In the genomic region with DNA sequence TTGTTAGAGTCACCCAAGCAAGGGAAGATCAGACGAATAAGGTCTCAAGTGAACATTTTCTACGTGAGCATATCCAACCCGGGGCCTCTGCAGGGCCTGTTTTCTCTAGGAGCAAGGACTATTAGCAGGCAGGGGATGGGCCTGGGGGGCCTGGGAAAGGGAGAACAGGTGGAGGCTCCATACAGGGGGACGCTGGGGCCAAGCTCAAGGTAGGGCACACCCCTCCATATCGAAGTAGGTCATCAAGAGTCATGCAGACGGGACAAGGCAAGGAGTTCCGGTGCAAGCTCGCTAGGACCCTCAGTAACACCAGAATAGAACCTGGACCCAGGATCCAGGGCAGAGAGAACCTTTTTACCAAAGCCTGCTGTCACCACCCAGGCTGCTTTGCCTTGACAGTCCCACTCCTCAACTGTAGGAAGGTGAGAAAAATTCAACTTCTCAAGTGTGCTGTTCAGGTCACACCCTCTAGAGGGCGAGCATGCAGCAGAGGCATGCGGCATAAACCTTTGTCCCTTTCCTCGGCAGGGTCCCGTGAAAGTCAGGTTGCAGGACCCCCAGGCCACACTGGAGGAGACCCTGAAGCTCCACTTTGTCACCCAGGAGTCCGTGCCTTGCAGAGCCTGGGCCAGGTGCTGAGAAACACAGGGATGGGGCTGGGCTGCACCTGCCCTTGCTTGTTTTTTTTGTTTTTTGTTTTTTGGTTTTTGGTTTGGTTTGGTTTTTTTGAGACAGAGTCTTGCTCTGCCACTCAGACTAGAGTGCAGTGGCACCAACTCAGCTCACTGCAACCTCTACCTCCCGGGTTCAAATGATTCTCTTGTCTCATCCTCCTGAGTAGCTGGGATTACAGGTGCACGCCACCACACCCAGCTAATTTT, we compare ENCODE assay signal across 8 cellular contexts. TPM values are rescaled to one million over a fixed set of nuclear protein-coding genes. Genes with fewer than 3 reads are reported as not detected.
DNase-seq lines count a peak whose midpoint lies in the region; ATAC-seq and TF ChIP-seq lines count a peak whose summit lies in the region.

No MANE protein-coding gene starts in this region.

- 49% methylated on average over 15 of the region's 15 CpGs for WGBS in thyroid gland, 2 donors

- H3K36me3 Mint-ChIP-seq in T-helper 2 cell treated with Interferon-gamma antibody and Interleukin-4, amounts not matched to agents 5 μg/mL and 100 μg/mL, for 36 hours (ENCODE audit: low read depth), result no peaks in the 10 kb centered on the region

- no peak overlapping the region for H3K27ac Mint-ChIP-seq in T-helper 2 cell treated with Interferon-gamma antibody and Interleukin-4, amounts not matched to agents 5 μg/mL and 100 μg/mL, for 36 hours

- TF ChIP-seq CTCF in GM20000 (IDR thresholded peaks at IDR 0.05; ENCODE audit: extremely low read depth, missing control alignments) (peak; percentile 94), brain microvascular endothelial cell (IDR thresholded peaks at IDR 0.05; ENCODE audit: low read depth, low read length, missing control alignments) (peak; percentile 80), thyroid gland (IDR thresholded peaks at IDR 0.05) (peak in 5 of 6 experiments; percentile 58 to 84 (median 64))

- peaks cover 2% of the 10 kb centered on the region for H3K4me1 Mint-ChIP-seq in T-helper 2 cell treated with Interferon-gamma antibody and Interleukin-4, amounts not matched to agents 5 μg/mL and 100 μg/mL, for 36 hours (ENCODE audit: low read depth)

- intact Hi-C loops in thyroid gland (cut with DNase I), result no loop called here

- no peak overlapping the region for H3K4me3 Mint-ChIP-seq in T-helper 2 cell treated with Interferon-gamma antibody and Interleukin-4, amounts not matched to agents 5 μg/mL and 100 μg/mL, for 36 hours

- H3K27me3 ChIP-seq in brain microvascular endothelial cell (replicated peaks) (no peaks in the 10 kb centered on the region), thyroid gland (no peaks in the 10 kb centered on the region)

- H3K4me3 ChIP-seq in brain microvascular endothelial cell (ENCODE audit: low read depth, low read length), result no peak overlapping the region
- no peak overlapping the region for H3K4me3 ChIP-seq in thyroid gland (replicated peaks in 1 of 3)

- TF ChIP-seq POLR2A in thyroid gland (IDR thresholded peaks at IDR 0.05), result no peak
- TF ChIP-seq POLR2A in GM18505 (IDR thresholded peaks at IDR 0.05; ENCODE audit: borderline replicate concordance, extremely low read depth, insufficient read depth, insufficient read length), result no peak

- no peak overlapping the region for H3K27ac ChIP-seq in brain microvascular endothelial cell
- H3K27ac ChIP-seq in thyroid gland, result peak overlapping the region in 1 of 3 donors; percentile 67

- ATAC-seq in GM18505 (IDR thresholded peaks at IDR 0.05; ENCODE audit: unreplicated experiment) (no peak), HG02885 (IDR thresholded peaks at IDR 0.05; ENCODE audit: poor library complexity, unreplicated experiment) (no peak)

- in situ Hi-C loops in brain microvascular endothelial cell (cut with HindIII; ENCODE audit: low pct_ligation_motif_present, low sequenced_read_pairs), result no loop called here

- peak; percentile 17 to 19 for DNase-seq in AML-193 (lab: John Stamatoyannopoulos, UW)
- DNase-seq in GM20000 (ENCODE audit: low spot score), result peak; percentile 76
- DNase-seq in T-helper 2 cell treated with Interferon-gamma antibody and Interleukin-4, amounts not matched to agents 5 μg/mL and 100 μg/mL, for 36 hours (ENCODE audit: low spot score), result peak; percentile 44
- no peak for DNase-seq in brain microvascular endothelial cell
- DNase-seq in medulla oblongata (ENCODE audit: extremely low spot score), result peak; percentile 37
- DNase-seq in thyroid gland, result peak; percentile 53 to 56

- H3K36me3 ChIP-seq in brain microvascular endothelial cell (replicated peaks) (no peaks in the 10 kb centered on the region), thyroid gland (no peaks in the 10 kb centered on the region)

- no peaks in the 10 kb centered on the region for H3K9me3 ChIP-seq in thyroid gland

- H3K9me3 Mint-ChIP-seq in T-helper 2 cell treated with Interferon-gamma antibody and Interleukin-4, amounts not matched to agents 5 μg/mL and 100 μg/mL, for 36 hours, result no peaks in the 10 kb centered on the region

- H3K27me3 Mint-ChIP-seq in T-helper 2 cell treated with Interferon-gamma antibody and Interleukin-4, amounts not matched to agents 5 μg/mL and 100 μg/mL, for 36 hours (ENCODE audit: low read depth), result peaks cover 16% of the 10 kb centered on the region

- H3K4me1 ChIP-seq in thyroid gland, result peaks cover 0 to 22% of the 10 kb centered on the region in 2 donors

RNA-seq across cellular contexts. Expression of gene APOBEC3B, which starts 8.6 kb away (rescaled TPM):
- 1 to 10 TPM in 3 of 4 donors, not detected in 1; 1.7 to 5.1 (median 2.9) TPM for total RNA-seq in thyroid gland

RNA-seq across cellular contexts. Expression of gene APOBEC3A, which starts 16.1 kb away (rescaled TPM):
- under 1 TPM in 1 of 4 donors, not detected in 3; 0.67 TPM for total RNA-seq in thyroid gland

RNA-seq across cellular contexts. Expression of gene APOBEC3C, which starts 40.5 kb away (rescaled TPM):
- total RNA-seq in thyroid gland, result 10 to 100 TPM in 1 of 4 donors, 1 to 10 TPM in 3; 8.3 to 14.4 (median 9.0) TPM

RNA-seq across cellular contexts. Expression of gene APOBEC3D, which starts 47.4 kb away (rescaled TPM):
- total RNA-seq in thyroid gland, result 1 to 10 TPM in 2 of 4 donors, under 1 TPM in 1, not detected in 1; 0.89 to 2.7 (median 1.1) TPM
